Comparison of ENCODE assay signal across 8 cellular contexts in the genomic region with DNA sequence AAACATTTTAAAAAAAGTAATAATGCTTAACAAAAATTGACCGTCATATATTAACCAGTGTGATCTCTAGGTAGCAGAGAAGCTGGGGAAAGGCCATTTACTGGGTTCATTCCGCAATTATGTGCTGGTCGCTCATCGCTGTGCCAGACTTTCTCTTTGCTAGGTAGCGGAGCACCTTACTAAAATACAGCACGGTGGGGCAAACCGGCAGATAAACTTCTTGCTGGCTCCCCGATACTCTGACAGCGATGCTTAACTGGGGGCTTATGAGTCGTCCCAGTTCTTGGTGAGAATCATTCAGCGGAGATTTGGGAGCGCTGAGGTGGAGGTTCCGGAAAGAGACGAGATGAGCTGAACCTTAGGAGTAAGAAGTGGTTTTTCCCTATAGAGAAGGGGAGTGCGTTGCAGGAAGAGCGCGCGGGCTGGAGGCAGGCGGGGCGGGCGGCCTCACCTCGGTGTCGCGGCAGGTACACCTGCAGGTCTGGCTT. TPM values are rescaled to one million over a fixed set of nuclear protein-coding genes. Genes with fewer than 3 reads are reported as not detected.
DNase-seq lines count a peak whose midpoint lies in the region; ATAC-seq and TF ChIP-seq lines count a peak whose summit lies in the region.

No MANE protein-coding gene starts in this region.

- H3K27me3 ChIP-seq in DND-41 (ENCODE audit: insufficient read depth, low read length, poor library complexity): no peaks in the 10 kb centered on the region

- peaks cover 11% of the 10 kb centered on the region in 2 donors for H3K4me1 Mint-ChIP-seq in natural killer cell treated with Interleukin-12 subunit alpha and Interleukin-12 subunit beta and Interleukin-15 and Interleukin-18, amount 100 ng/mL, for 72 hours (ENCODE audit: low read depth in 2 of 2)

- no peaks in the 10 kb centered on the region for H3K27me3 Mint-ChIP-seq in natural killer cell treated with Interleukin-12 subunit alpha and Interleukin-12 subunit beta and Interleukin-15 and Interleukin-18, amount 100 ng/mL, for 72 hours

- TF ChIP-seq CTCF in DND-41 (IDR thresholded peaks at IDR 0.05; ENCODE audit: borderline replicate concordance, extremely low read depth, low read length, poor library complexity, severe bottlenecking) (no peak), coronary artery (IDR thresholded peaks at IDR 0.05) (no peak)

- H3K4me3 ChIP-seq in DND-41 (ENCODE audit: low read depth in 1 of 2, low read length in 2 of 2) (peak overlapping the region; percentile 66 to 91), coronary artery (peak overlapping the region; percentile 99)
- H3K4me3 ChIP-seq in Jurkat, Clone E6-1 (ENCODE audit: low read length): peak overlapping the region; percentile 75

- peak overlapping the region; percentile 99 for H3K4me3 Mint-ChIP-seq in natural killer cell treated with Interleukin-12 subunit alpha and Interleukin-12 subunit beta and Interleukin-15 and Interleukin-18, amount 100 ng/mL, for 72 hours

- H3K9me3 ChIP-seq in DND-41 (ENCODE audit: insufficient read depth, low read length, severe bottlenecking): no peaks in the 10 kb centered on the region

- peak overlapping the region; percentile 87 for H3K4me2 ChIP-seq in DND-41 (ENCODE audit: insufficient read depth, low read length)

- peak overlapping the region; percentile 98 for H2AFZ ChIP-seq in DND-41 (ENCODE audit: low read depth, low read length)

- H4K20me1 ChIP-seq in DND-41 (ENCODE audit: insufficient read depth, low read length): peaks cover 9% of the 10 kb centered on the region; the same call in 1 of the 2 replicates

- H3K79me2 ChIP-seq in DND-41 (ENCODE audit: insufficient read depth, low read length): peaks cover 38% of the 10 kb centered on the region

- DNase-seq in DND-41 (no peak), coronary artery (ENCODE audit: low spot score) (no peak), putamen (ENCODE audit: low spot score) (no peak), HT-29 (ENCODE audit: low spot score) (no peak), NCI-H526 treated with DMSO at 0.1 percent for 48 hours (lab: John Stamatoyannopoulos, UW) (no peak)
- no peak for DNase-seq in Jurkat, Clone E6-1 (ENCODE audit: low read depth, low spot score)
- no peak for DNase-seq in natural killer cell treated with Interleukin-12 subunit alpha and Interleukin-12 subunit beta and Interleukin-15 and Interleukin-18, amount 100 ng/mL, for 72 hours (ENCODE audit: low spot score)

- peak overlapping the region; percentile 79 for H3K9ac ChIP-seq in DND-41 (ENCODE audit: low read depth, low read length)

- H3K9me3 Mint-ChIP-seq in natural killer cell treated with Interleukin-12 subunit alpha and Interleukin-12 subunit beta and Interleukin-15 and Interleukin-18, amount 100 ng/mL, for 72 hours: no peaks in the 10 kb centered on the region

- H3K4me1 ChIP-seq in DND-41 (ENCODE audit: insufficient read depth, low read length): peaks cover 33% of the 10 kb centered on the region

- H3K27ac ChIP-seq in DND-41 (ENCODE audit: low read length) (peak overlapping the region; percentile 96), coronary artery (peak overlapping the region; percentile 79 to 93)

- peak; percentile 1; the same call in 1 of the 3 replicates for ATAC-seq in DND-41 (ENCODE audit: insufficient read depth, low read depth)
- ATAC-seq in natural killer cell treated with Interleukin-12 subunit alpha and Interleukin-12 subunit beta and Interleukin-15 and Interleukin-18, amount 100 ng/mL, for 72 hours: peak in 1 of 2 donors; percentile 1
- no peak for ATAC-seq in HG02884 (IDR thresholded peaks at IDR 0.05; ENCODE audit: unreplicated experiment)

- H3K27ac Mint-ChIP-seq in natural killer cell treated with Interleukin-12 subunit alpha and Interleukin-12 subunit beta and Interleukin-15 and Interleukin-18, amount 100 ng/mL, for 72 hours: peak overlapping the region; percentile 82 to 88

- H3K36me3 Mint-ChIP-seq in natural killer cell treated with Interleukin-12 subunit alpha and Interleukin-12 subunit beta and Interleukin-15 and Interleukin-18, amount 100 ng/mL, for 72 hours: peaks cover 12% of the 10 kb centered on the region

- H3K36me3 ChIP-seq in DND-41 (ENCODE audit: insufficient read depth, low read length): peaks cover 33% of the 10 kb centered on the region

RNA-seq across cellular contexts. Expression of gene C2orf68, which starts 0.6 kb away (rescaled TPM):
- 51.4 TPM for polyA plus RNA-seq in Jurkat, Clone E6-1 (2012; ENCODE audit: insufficient read depth, insufficient read length)
- total RNA-seq in natural killer cell treated with Interleukin-12 subunit alpha and Interleukin-12 subunit beta and Interleukin-15 and Interleukin-18, amount 100 ng/mL, for 72 hours: 10 to 100 TPM; 29.1 to 29.2 TPM
- 40.0 and 47.9 TPM in 2 replicates for total RNA-seq in HT-29 (2014; rRNA removed; shearing (Covaris generic))

RNA-seq across cellular contexts. Expression of gene USP39, which starts 4.7 kb away (rescaled TPM):
- polyA plus RNA-seq in Jurkat, Clone E6-1 (2012; ENCODE audit: insufficient read depth, insufficient read length): 119 TPM
- total RNA-seq in natural killer cell treated with Interleukin-12 subunit alpha and Interleukin-12 subunit beta and Interleukin-15 and Interleukin-18, amount 100 ng/mL, for 72 hours: 100 to 1,000 TPM in 1 of 2 donors, 10 to 100 TPM in 1; 72.9 to 107 TPM
- total RNA-seq in HT-29 (2014; rRNA removed; shearing (Covaris generic)): 87.5 and 98.8 TPM in 2 replicates

RNA-seq across cellular contexts. Expression of gene TMEM150A, which starts 8.8 kb away (rescaled TPM):
- 4.4 TPM for polyA plus RNA-seq in Jurkat, Clone E6-1 (2012; ENCODE audit: insufficient read depth, insufficient read length)
- 1 to 10 TPM; 4.7 to 6.4 TPM for total RNA-seq in natural killer cell treated with Interleukin-12 subunit alpha and Interleukin-12 subunit beta and Interleukin-15 and Interleukin-18, amount 100 ng/mL, for 72 hours
- 12.1 and 12.3 TPM in 2 replicates for total RNA-seq in HT-29 (2014; rRNA removed; shearing (Covaris generic))

RNA-seq across cellular contexts. Expression of gene RNF181, which starts 15.7 kb away (rescaled TPM):
- polyA plus RNA-seq in Jurkat, Clone E6-1 (2012; ENCODE audit: insufficient read depth, insufficient read length): 251 TPM
- 100 to 1,000 TPM; 116 to 149 TPM for total RNA-seq in natural killer cell treated with Interleukin-12 subunit alpha and Interleukin-12 subunit beta and Interleukin-15 and Interleukin-18, amount 100 ng/mL, for 72 hours
- 107 and 109 TPM in 2 replicates for total RNA-seq in HT-29 (2014; rRNA removed; shearing (Covaris generic))

RNA-seq across cellular contexts. Expression of gene VAMP5, which starts 27.0 kb away (rescaled TPM):
- polyA plus RNA-seq in Jurkat, Clone E6-1 (2012; ENCODE audit: insufficient read depth, insufficient read length): 86.9 TPM
- 10 to 100 TPM; 30.5 to 50.7 TPM for total RNA-seq in natural killer cell treated with Interleukin-12 subunit alpha and Interleukin-12 subunit beta and Interleukin-15 and Interleukin-18, amount 100 ng/mL, for 72 hours
- 2.7 and 10.4 TPM in 2 replicates for total RNA-seq in HT-29 (2014; rRNA removed; shearing (Covaris generic))
